In genomic region chr22:42340695-42341383, GRCh38 we compare ENCODE assay signal across 11 cellular contexts.
DNase-seq lines count a peak whose midpoint lies in the region; ATAC-seq and TF ChIP-seq lines count a peak whose summit lies in the region.
"Had no signal": no experiment of that assay in that cellular context is flagged by ENCODE, and none has a peak within 500 bp of the region (broad histone marks: within the 10 kb centered on the region; RNA-seq: fewer than 3 reads in every experiment).

No MANE protein-coding gene starts in this region.

- intact Hi-C loops in dorsolateral prefrontal cortex (cut with DNase I), result loop anchor here in 1 of 2 donors (5.0 kb wide), 1 partner anchor 69 kb away; the partner anchor contains the start of gene TCF20

- H3K18ac ChIP-seq in neuronal stem cell (ENCODE audit: low read length), result peak overlapping the region; percentile 90

- H4K8ac ChIP-seq in neuronal stem cell (ENCODE audit: low read depth, low read length), result no peak overlapping the region

- peak overlapping the region in 58 of 59 donors; percentile 18 to 94 (median 85) for H3K27ac ChIP-seq in dorsolateral prefrontal cortex
- no peak overlapping the region for H3K27ac ChIP-seq in neuronal stem cell (replicated peaks; ENCODE audit: low read length)
- H3K27ac ChIP-seq: vagina had no signal

- peak overlapping the region; percentile 19 for H2BK15ac ChIP-seq in neuronal stem cell (ENCODE audit: low read length)

- H3K4me1 ChIP-seq in neuronal stem cell (ENCODE audit: control insufficient read depth in 2 of 2, insufficient read depth in 1 of 2, low read depth in 1 of 2, low read length in 2 of 2), result peaks cover 12 to 25% of the 10 kb centered on the region in 2 donors

- H2AFZ ChIP-seq in neuronal stem cell (ENCODE audit: low read length), result peak overlapping the region; percentile 75

- peak overlapping the region; percentile 92 for H2AK5ac ChIP-seq in neuronal stem cell (ENCODE audit: low read depth, low read length)

- H4K91ac ChIP-seq in neuronal stem cell (ENCODE audit: low read depth, low read length, poor library complexity), result no peak overlapping the region

- no peak overlapping the region for H3K4ac ChIP-seq in neuronal stem cell (ENCODE audit: low read length)

- H2BK12ac ChIP-seq in neuronal stem cell (ENCODE audit: low read length), result no peak overlapping the region

- no CpG with 5 or more reads among the region's 29 CpGs for WGBS in neuronal stem cell (ENCODE audit: extremely low coverage in 2 of 2, insufficient read length in 2 of 2, insufficient replicate concordance in 1 of 2), 2 donors

- peak overlapping the region; percentile 38 for H3K23ac ChIP-seq in neuronal stem cell (ENCODE audit: low read depth, low read length, poor library complexity)

- no peak for ATAC-seq in HG03159 (IDR thresholded peaks at IDR 0.05; ENCODE audit: unreplicated experiment)
- no peak for ATAC-seq in HG02852 (IDR thresholded peaks at IDR 0.05; ENCODE audit: unreplicated experiment)

- DNase-seq in H7 (peak; percentile 86), NCI-H2171 (lab: John Stamatoyannopoulos, UW) (peak; percentile 51), dorsolateral prefrontal cortex (peak in 1 of 10 donors; percentile 55), neuronal stem cell (ENCODE audit: low spot score) (peak; percentile 50)
- DNase-seq in stimulated activated CD4-positive, alpha-beta T cell treated with anti-CD3 and anti-CD28 coated beads, Interleukin-1b, Interleukin-23, amount 100 ng/mL, for 48 hours, result no peak
- DNase-seq: activated CD4-positive, alpha-beta T cell treated with anti-CD3 and anti-CD28 coated beads, Interleukin-2, amount 10 ng/mL, durations not matched to agents 24 days and 14 days; activated effector memory CD4-positive, alpha-beta T cell treated with anti-CD3 and anti-CD28 coated beads, Interleukin-2, amount 50 U/mL, for 16 hours; NCI-H2107 had no signal

- peak overlapping the region; percentile 40 for H3K4me3 ChIP-seq in H7 (ENCODE audit: insufficient read depth, low read depth, low read length)
- H3K4me3 ChIP-seq in dorsolateral prefrontal cortex, result peak overlapping the region; percentile 16 to 71 (median 46)
- peak overlapping the region; percentile 27 to 52 for H3K4me3 ChIP-seq in neuronal stem cell (ENCODE audit: low read length in 2 of 2)

- H3K27me3 ChIP-seq in H7 (ENCODE audit: control insufficient read depth, insufficient read depth, low read length) (peaks cover 3% of the 10 kb centered on the region; the same call in 1 of the 2 replicates), dorsolateral prefrontal cortex (no peaks in the 10 kb centered on the region), neuronal stem cell (ENCODE audit: control insufficient read depth in 3 of 3, insufficient read depth in 3 of 3, low read depth in 1 of 3, low read length in 3 of 3) (peaks cover 0 to 5% (median 0%) of the 10 kb centered on the region in 3 experiments)
- H3K27me3 ChIP-seq: vagina had no signal

- H3K9me3 ChIP-seq in neuronal stem cell (replicated peaks in 1 of 2; ENCODE audit: control insufficient read depth in 2 of 2, insufficient read depth in 1 of 2, low read depth in 1 of 2, low read length in 2 of 2), result no peaks in the 10 kb centered on the region
- H3K9me3 ChIP-seq: vagina had no signal

- H2BK5ac ChIP-seq in neuronal stem cell (ENCODE audit: low read length), result no peak overlapping the region

- H3K36me3 ChIP-seq in H7 (replicated peaks; ENCODE audit: control insufficient read depth, insufficient read depth, low read length), result no peaks in the 10 kb centered on the region; the same call in 1 of the 2 replicates
- H3K36me3 ChIP-seq in neuronal stem cell (replicated peaks in 1 of 2; ENCODE audit: control insufficient read depth in 2 of 2, insufficient read depth in 2 of 2, low read length in 2 of 2), result no peaks in the 10 kb centered on the region
- H3K36me3 ChIP-seq: vagina had no signal

- peak overlapping the region; percentile 32 for H3K4me2 ChIP-seq in neuronal stem cell (ENCODE audit: insufficient read depth, low read length, poor library complexity, severe bottlenecking)

- no peak for TF ChIP-seq CTCF in dorsolateral prefrontal cortex (IDR thresholded peaks at IDR 0.05 in 54 of 56, conservative IDR thresholded peaks at IDR 0.05 in 2 of 56; ENCODE audit: low read depth in 1 of 56, partially characterized antibody in 56 of 56)

- H3K9ac ChIP-seq in neuronal stem cell (ENCODE audit: low read depth, low read length, poor library complexity), result peak overlapping the region; percentile 63

- H3K14ac ChIP-seq in neuronal stem cell (ENCODE audit: low read length), result no peak overlapping the region

- no peak overlapping the region for H2BK120ac ChIP-seq in neuronal stem cell (ENCODE audit: low read depth, low read length)

- peaks cover 10% of the 10 kb centered on the region for H3K79me1 ChIP-seq in neuronal stem cell (ENCODE audit: low read depth, low read length)
